29 cellular contexts compared by ENCODE assay signal in genomic region chrX:117788339-117788738, GRCh38.
"Had no signal": no experiment of that assay in that cellular context is flagged by ENCODE, and none has a peak within 500 bp of the region (broad histone marks: within the 10 kb centered on the region; RNA-seq: fewer than 3 reads in every experiment).

No MANE protein-coding gene starts in this region.

- H3K9me3 ChIP-seq: ovary, psoas muscle, right lobe of liver, sigmoid colon, stomach, thoracic aorta, thyroid gland, tibial nerve, upper lobe of left lung, vagina had no signal

- H3K36me3 Mint-ChIP-seq: natural killer cell; neural progenitor cell; stimulated activated effector memory CD8-positive, alpha-beta T cell treated with anti-CD3 and anti-CD28 coated beads, Interleukin-12 subunit alpha, Interleukin-12 subunit beta, amount 100 ng/mL, for 72 hours; stimulated activated naive B cell treated with anti-CD40 and anti-IgM and Interleukin-4, amounts not matched to agents 10 μg/mL and 1 μg/mL and 100 μg/mL, for 72 hours had no signal

- H3K4me3 ChIP-seq: neural progenitor cell, ovary, psoas muscle, right lobe of liver, sigmoid colon, stomach, thoracic aorta, thyroid gland, tibial nerve, upper lobe of left lung, vagina had no signal

- H3K27me3 ChIP-seq: neural progenitor cell, ovary, right lobe of liver, sigmoid colon, stomach, thyroid gland, tibial nerve, upper lobe of left lung, vagina had no signal

- H3K9me3 Mint-ChIP-seq: neural progenitor cell; stimulated activated naive CD8-positive, alpha-beta T cell treated with anti-CD3 and anti-CD28 coated beads, Interleukin-15, Interleukin-2, amounts not matched to agents 100 ng/mL and 50 ng/mL, for 24 hours had no signal

- H3K36me3 ChIP-seq: neural progenitor cell, ovary, right lobe of liver, sigmoid colon, stomach, thoracic aorta, thyroid gland, tibial nerve, upper lobe of left lung, vagina had no signal

- H3K4me1 Mint-ChIP-seq: natural killer cell; nephron; neural progenitor cell; stimulated activated effector memory CD8-positive, alpha-beta T cell treated with anti-CD3 and anti-CD28 coated beads, Interleukin-12 subunit alpha, Interleukin-12 subunit beta, amount 100 ng/mL, for 72 hours; stimulated activated naive B cell treated with anti-CD40 and anti-IgM and Interleukin-4, amounts not matched to agents 10 μg/mL and 1 μg/mL and 100 μg/mL, for 72 hours had no signal

- FAIRE-seq: small intestine, urothelium cell line had no signal

- H3K9ac ChIP-seq: neural progenitor cell, parathyroid adenoma had no signal

- H3K4me2 ChIP-seq: neural progenitor cell had no signal

- H3K27ac Mint-ChIP-seq: natural killer cell; nephron; neural progenitor cell; progenitor cell of endocrine pancreas; stimulated activated effector memory CD8-positive, alpha-beta T cell treated with anti-CD3 and anti-CD28 coated beads, Interleukin-12 subunit alpha, Interleukin-12 subunit beta, amount 100 ng/mL, for 72 hours; stimulated activated naive B cell treated with anti-CD40 and anti-IgM and Interleukin-4, amounts not matched to agents 10 μg/mL and 1 μg/mL and 100 μg/mL, for 72 hours; stimulated activated naive CD8-positive, alpha-beta T cell treated with anti-CD3 and anti-CD28 coated beads, Interleukin-15, Interleukin-2, amounts not matched to agents 100 ng/mL and 50 ng/mL, for 24 hours had no signal

- H3K4me1 ChIP-seq: neural progenitor cell, parathyroid adenoma, psoas muscle, right lobe of liver, sigmoid colon, stomach, thyroid gland, tibial nerve, upper lobe of left lung, vagina had no signal

- H3K79me2 ChIP-seq: parathyroid adenoma had no signal

- DNase-seq: natural killer cell; occipital lobe; ovary; posterior cingulate gyrus; psoas muscle; right cardiac atrium; right lobe of liver; sigmoid colon; small intestine; stimulated activated CD4-positive, alpha-beta T cell treated with anti-CD3 and anti-CD28 coated beads, Interleukin-15, amount 100 ng/mL, for 24 hours; stimulated activated CD4-positive, alpha-beta T cell treated with anti-CD3 and anti-CD28 coated beads, Interleukin-2, amount 100 ng/mL, for 24 hours; stimulated activated CD4-positive, alpha-beta T cell treated with anti-CD3 and anti-CD28 coated beads, Interleukin-2, amount 100 ng/mL, for 48 hours; stimulated activated CD4-positive, alpha-beta T cell treated with anti-CD3 and anti-CD28 coated beads, Interleukin-4, amount 100 ng/mL, for 24 hours; stimulated activated naive B cell treated with anti-CD40 and anti-IgM and Interleukin-4, amounts not matched to agents 10 μg/mL and 1 μg/mL and 100 μg/mL, for 72 hours; stimulated activated naive CD4-positive, alpha-beta T cell treated with Interleukin-2 at 50 U/mL for 16 hours; stomach; thyroid gland; trophoblast cell; upper lobe of left lung had no signal

- H2AFZ ChIP-seq: neural progenitor cell, parathyroid adenoma had no signal

- ATAC-seq: natural killer cell; psoas muscle; right cardiac atrium; right lobe of liver; stimulated activated effector memory CD8-positive, alpha-beta T cell treated with anti-CD3 and anti-CD28 coated beads, Interleukin-12 subunit alpha, Interleukin-12 subunit beta, amount 100 ng/mL, for 72 hours; stimulated activated naive B cell treated with anti-CD40 and anti-IgM and Interleukin-4, amounts not matched to agents 10 μg/mL and 1 μg/mL and 100 μg/mL, for 72 hours had no signal

- H3K27me3 Mint-ChIP-seq: progenitor cell of endocrine pancreas; stimulated activated naive B cell treated with anti-CD40 and anti-IgM and Interleukin-4, amounts not matched to agents 10 μg/mL and 1 μg/mL and 100 μg/mL, for 72 hours; stimulated activated naive CD8-positive, alpha-beta T cell treated with anti-CD3 and anti-CD28 coated beads, Interleukin-15, Interleukin-2, amounts not matched to agents 100 ng/mL and 50 ng/mL, for 24 hours had no signal

- H3K4me3 Mint-ChIP-seq: natural killer cell; nephron; neural progenitor cell; stimulated activated effector memory CD8-positive, alpha-beta T cell treated with anti-CD3 and anti-CD28 coated beads, Interleukin-12 subunit alpha, Interleukin-12 subunit beta, amount 100 ng/mL, for 72 hours; stimulated activated naive B cell treated with anti-CD40 and anti-IgM and Interleukin-4, amounts not matched to agents 10 μg/mL and 1 μg/mL and 100 μg/mL, for 72 hours; stimulated activated naive CD8-positive, alpha-beta T cell treated with anti-CD3 and anti-CD28 coated beads, Interleukin-15, Interleukin-2, amounts not matched to agents 100 ng/mL and 50 ng/mL, for 24 hours had no signal

- H3K27ac ChIP-seq: neural progenitor cell, ovary, parathyroid adenoma, psoas muscle, right lobe of liver, sigmoid colon, stomach, thoracic aorta, thyroid gland, tibial nerve, upper lobe of left lung, vagina had no signal
